Comparison of ENCODE assay signal across 7 cellular contexts in the genomic region with DNA sequence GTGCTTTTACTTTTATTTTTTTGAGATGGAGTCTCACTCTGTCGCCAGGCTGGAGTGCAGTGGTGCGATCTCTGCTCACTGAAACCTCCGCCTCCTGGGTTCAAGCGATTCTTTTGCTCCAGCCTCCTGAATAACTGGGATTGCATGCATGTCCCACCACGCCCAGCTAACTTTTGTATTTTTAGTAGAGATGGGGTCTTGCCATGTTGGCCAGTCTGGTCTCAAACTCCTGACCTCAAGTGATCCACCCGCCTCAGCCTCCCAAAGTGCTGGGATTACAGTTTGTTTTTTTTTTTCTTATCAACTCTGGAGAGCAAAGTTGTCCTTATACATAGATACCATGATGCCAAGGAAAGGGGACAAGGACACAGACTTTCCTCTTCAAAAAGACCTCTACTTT.
DNase-seq lines count a peak whose midpoint lies in the region; ATAC-seq, FAIRE-seq and TF ChIP-seq lines count a peak whose summit lies in the region.
"Not testable (repeated sequence)": the region's sequence is repeated elsewhere in the genome, so short reads cannot be mapped to it uniquely, and the experiment has no call there.

No MANE protein-coding gene starts in this region.

- H3K27me3 ChIP-seq in Caco-2 (replicated peaks; ENCODE audit: control insufficient read depth, insufficient read depth, low read length); PC-3 (ENCODE audit: low read length); heart right ventricle; trophoblast cell (ENCODE audit: insufficient read depth, low read length); thyroid gland: not testable (repeated sequence)
- peaks cover 0 to 24% of the 10 kb centered on the region in 2 experiments; a peak in 2 of 5 replicates for H3K27me3 ChIP-seq in HepG2 (ENCODE audit: control insufficient read depth in 1 of 2, insufficient read depth in 2 of 2, low read length in 2 of 2)

- H3K4me1 ChIP-seq in Caco-2: not testable (repeated sequence)
- H3K4me1 ChIP-seq in PC-3 (ENCODE audit: insufficient read depth, low read length) (peaks cover 14% of the 10 kb centered on the region), heart right ventricle (peaks cover 9 to 49% (median 34%) of the 10 kb centered on the region in 9 donors), HepG2 (ENCODE audit: insufficient read depth, low read length) (peaks cover 40% of the 10 kb centered on the region), trophoblast cell (ENCODE audit: control insufficient read depth in 1 of 2, insufficient read depth in 2 of 2, low read length in 2 of 2) (peaks cover 8 to 29% of the 10 kb centered on the region in 2 experiments), thyroid gland (peaks cover 26 to 31% of the 10 kb centered on the region in 2 donors)

- TF ChIP-seq CTCF in Caco-2 (IDR thresholded peaks at IDR 0.05; ENCODE audit: insufficient read depth in 1 of 2, low read depth in 1 of 2, low read length in 1 of 2, severe bottlenecking in 1 of 2, unreplicated experiment in 1 of 2); PC-3 (conservative IDR thresholded peaks at IDR 0.05; ENCODE audit: low read depth, low read length); MCF 10A (IDR thresholded peaks at IDR 0.05; ENCODE audit: unreplicated experiment); heart right ventricle (IDR thresholded peaks at IDR 0.05); HepG2 (CRISPR knock-in tag; IDR thresholded peaks at IDR 0.05); thyroid gland (IDR thresholded peaks at IDR 0.05): not testable (repeated sequence)

- H4K12ac ChIP-seq in trophoblast cell (ENCODE audit: low read depth, low read length): not testable (repeated sequence)

- not testable (repeated sequence) for BruUV-seq in Caco-2 (replicated peaks; lab: Mats Ljungman, UMichigan); PC-3 (replicated peaks; lab: Mats Ljungman, UMichigan); MCF 10A (replicated peaks; lab: Mats Ljungman, UMichigan); HepG2 (replicated peaks; lab: Mats Ljungman, UMichigan)

- H2AFZ ChIP-seq in PC-3 (ENCODE audit: low read length); HepG2 (ENCODE audit: low read length); trophoblast cell (ENCODE audit: insufficient read depth, low read length, poor library complexity): not testable (repeated sequence)

- not testable (repeated sequence) for H3K9me2 ChIP-seq in PC-3 (replicated peaks; ENCODE audit: low read length)

- H4K20me1 ChIP-seq in PC-3 (ENCODE audit: low read length); HepG2 (ENCODE audit: insufficient read depth, low read length): not testable (repeated sequence)

- not testable (repeated sequence) for H3K27me3 Mint-ChIP-seq in Caco-2 (ENCODE audit: insufficient read depth, unreplicated experiment); MCF 10A (ENCODE audit: insufficient read depth, unreplicated experiment)

- H3K27ac Mint-ChIP-seq in Caco-2 (ENCODE audit: unreplicated experiment) (peak overlapping the region; percentile 61), MCF 10A (ENCODE audit: low read depth, unreplicated experiment) (peak overlapping the region; percentile 37)

- not testable (repeated sequence) for H2AK5ac ChIP-seq in trophoblast cell (ENCODE audit: low read length)

- not testable (repeated sequence) for H2BK120ac ChIP-seq in trophoblast cell (ENCODE audit: insufficient read depth, low read length, poor library complexity)

- H3K4me3 ChIP-seq in Caco-2 (ENCODE audit: low read depth, low read length); PC-3 (ENCODE audit: low read length); heart right ventricle; trophoblast cell (ENCODE audit: low read depth, low read length); thyroid gland (replicated peaks in 1 of 3): not testable (repeated sequence)
- H3K4me3 ChIP-seq in HepG2 (replicated peaks in 1 of 3; ENCODE audit: insufficient read depth in 1 of 3, low read depth in 2 of 3, low read length in 3 of 3): peak overlapping the region in 1 of 3 experiments; percentile 18; a peak in 1 of 6 replicates

- TF ChIP-seq EP300 in HepG2 (IDR thresholded peaks at IDR 0.05; ENCODE audit: low read depth in 2 of 2, low read length in 2 of 2); HepG2 (CRISPR knock-in tag; IDR thresholded peaks at IDR 0.05; ENCODE audit: borderline replicate concordance): not testable (repeated sequence)

- not testable (repeated sequence) for H3K18ac ChIP-seq in trophoblast cell (ENCODE audit: low read length)

- not testable (repeated sequence) for ATAC-seq in PC-3
- peak in 3 of 8 donors; percentile 0 to 5 (median 2) for ATAC-seq in heart right ventricle
- ATAC-seq in HepG2: peak; percentile 15

- H3K4me2 ChIP-seq in PC-3 (ENCODE audit: low read length) (0 out of 2 replicates have a peak overlapping the region, but pooled peaks have one; percentile 12), HepG2 (ENCODE audit: low read depth, low read length) (peak overlapping the region; percentile 67)
- H3K4me2 ChIP-seq in trophoblast cell (ENCODE audit: low read length): not testable (repeated sequence)

- TF ChIP-seq POLR2A in HepG2 (IDR thresholded peaks at IDR 0.05; ENCODE audit: insufficient read depth in 1 of 2, low read depth in 2 of 2, low read length in 2 of 2); thyroid gland (IDR thresholded peaks at IDR 0.05): not testable (repeated sequence)

- in situ Hi-C loops in HepG2 (cut with HindIII; ENCODE audit: extremely low pct_ligation_motif_present, low pct_unique_long_range_greater_than_20kb): not testable (repeated sequence)

- H3F3A ChIP-seq in PC-3 (ENCODE audit: low read length, unreplicated experiment): not testable (repeated sequence)

- WGBS in heart right ventricle, 2 donors: 75% methylated on average over 6 of the region's 6 CpGs
- WGBS in HepG2 (ENCODE audit: low lambda C conversion rate): 68% methylated on average over 6 of the region's 6 CpGs
- WGBS in trophoblast cell (ENCODE audit: extremely low coverage, insufficient coverage, insufficient read length): no CpG with 5 or more reads among the region's 6 CpGs
- WGBS in thyroid gland, 2 donors: 76 to 77% methylated on average over 6 of the region's 6 CpGs

- intact Hi-C loops in Caco-2 (cut with micrococcal nuclease; ENCODE audit: unreplicated experiment): loop anchor here (5.0 kb wide), 1 partner anchor 59 kb away; no protein-coding TSS in a partner anchor
- intact Hi-C loops in PC-3 (cut with micrococcal nuclease); MCF 10A (cut with micrococcal nuclease): not testable (repeated sequence)
- intact Hi-C loops in heart right ventricle (cut with DNase I): loop anchor here in 3 of 10 donors (2.0 to 5.0 kb wide), 3 partner anchors 45 to 49 kb away; no protein-coding TSS in a partner anchor
- intact Hi-C loops in HepG2 (cut with micrococcal nuclease; ENCODE audit: unreplicated experiment): loop anchor here (2.0 kb wide), 1 partner anchor 63 kb away; no protein-coding TSS in a partner anchor
- intact Hi-C loops in thyroid gland (cut with DNase I): loop anchor here (10.0 kb wide), 1 partner anchor 51 kb away; no protein-coding TSS in a partner anchor

- H2BK12ac ChIP-seq in trophoblast cell (ENCODE audit: low read length): not testable (repeated sequence)

- H3K9ac ChIP-seq in PC-3 (ENCODE audit: low read length); HepG2 (ENCODE audit: insufficient read depth, low read depth, low read length); trophoblast cell (ENCODE audit: low read length): not testable (repeated sequence)

- not testable (repeated sequence) for H3K79me1 ChIP-seq in trophoblast cell (ENCODE audit: low read length)

- not testable (repeated sequence) for H3K4me1 Mint-ChIP-seq in Caco-2 (ENCODE audit: low read depth, unreplicated experiment)
- peaks cover 21% of the 10 kb centered on the region for H3K4me1 Mint-ChIP-seq in MCF 10A (ENCODE audit: insufficient read depth, unreplicated experiment)

- H4K91ac ChIP-seq in trophoblast cell (ENCODE audit: low read depth, low read length): peak overlapping the region; percentile 61

- not testable (repeated sequence) for FAIRE-seq in HepG2 (lab: Jason Lieb, UNC)

- H3K9me3 ChIP-seq in Caco-2; PC-3 (ENCODE audit: low read length); HepG2 (ENCODE audit: low read length); trophoblast cell (ENCODE audit: insufficient read depth, low read depth, low read length); thyroid gland: not testable (repeated sequence)
- peaks cover 0 to 11% (median 0%) of the 10 kb centered on the region in 11 donors for H3K9me3 ChIP-seq in heart right ventricle

- not testable (repeated sequence) for DNase-seq in Caco-2; PC-3; MCF 10A (ENCODE audit: unreplicated experiment); heart right ventricle; HepG2 (ENCODE audit: low spot score); trophoblast cell; thyroid gland

- not testable (repeated sequence) for TF ChIP-seq RAD21 in HepG2 (CRISPR knock-in tag; IDR thresholded peaks at IDR 0.05)

- not testable (repeated sequence) for H3K79me2 ChIP-seq in PC-3 (ENCODE audit: low read length); HepG2 (ENCODE audit: insufficient read depth, low read length); trophoblast cell (ENCODE audit: control insufficient read depth, insufficient read depth, low read length, poor library complexity)

- POLR2A ChIA-PET in Caco-2 (lab: Charles Lee) (interaction anchor here (0.7 kb wide), 1 partner anchor 160 kb away, joined by 4 read pairs; no protein-coding TSS in a partner anchor), MCF 10A (lab: Yijun Ruan, JAX) (interaction anchor here (1.6 kb wide), 1 partner anchor 13 kb away, joined by 5 read pairs; no protein-coding TSS in a partner anchor)
- POLR2A ChIA-PET in PC-3 (lab: Charles Lee; ENCODE audit: unreplicated experiment); HepG2 (lab: Yijun Ruan, JAX): not testable (repeated sequence)

- H3K9me3 Mint-ChIP-seq in Caco-2 (ENCODE audit: unreplicated experiment); MCF 10A (ENCODE audit: unreplicated experiment): not testable (repeated sequence)

- H3K27ac ChIP-seq in PC-3 (ENCODE audit: low read length): not testable (repeated sequence)
- H3K27ac ChIP-seq in heart right ventricle: peak overlapping the region in 9 of 10 donors; percentile 18 to 81 (median 67)
- H3K27ac ChIP-seq in HepG2 (ENCODE audit: extremely low read length, insufficient read depth, low read length): peak overlapping the region; percentile 29
- peak overlapping the region; percentile 38 for H3K27ac ChIP-seq in trophoblast cell (ENCODE audit: low read depth, low read length)
- H3K27ac ChIP-seq in thyroid gland: peak overlapping the region; percentile 1 to 71 (median 50)

- not testable (repeated sequence) for H3K4ac ChIP-seq in trophoblast cell (ENCODE audit: low read depth, low read length)

- not testable (repeated sequence) for H3K4me3 Mint-ChIP-seq in Caco-2 (ENCODE audit: unreplicated experiment); MCF 10A (ENCODE audit: unreplicated experiment)

- not testable (repeated sequence) for H3K23ac ChIP-seq in trophoblast cell (ENCODE audit: low read length)

- not testable (repeated sequence) for H3K36me3 Mint-ChIP-seq in Caco-2 (ENCODE audit: insufficient read depth, unreplicated experiment); MCF 10A (ENCODE audit: insufficient read depth, unreplicated experiment)

- not testable (repeated sequence) for H2BK5ac ChIP-seq in trophoblast cell (ENCODE audit: low read depth, low read length, poor library complexity)

- not testable (repeated sequence) for H3K36me3 ChIP-seq in Caco-2 (ENCODE audit: control insufficient read depth, insufficient read depth, low read length); PC-3 (ENCODE audit: low read depth, low read length); heart right ventricle; HepG2 (replicated peaks in 1 of 2; ENCODE audit: control insufficient read depth in 1 of 2, insufficient read depth in 2 of 2, low read length in 2 of 2); trophoblast cell (ENCODE audit: control insufficient read depth in 1 of 2, insufficient read depth in 2 of 2, low read length in 2 of 2); thyroid gland

- CTCF ChIA-PET in Caco-2 (lab: Charles Lee); PC-3 (lab: Charles Lee); HepG2 (lab: Yijun Ruan, JAX; ENCODE audit: low intra/inter-chr PET ratio, low total read pairs): not testable (repeated sequence)
- CTCF ChIA-PET in MCF 10A (lab: Yijun Ruan, JAX): interaction anchor here (0.9 to 1.9 kb wide), 3 partner anchors 13 to 56 kb away, joined by 3 to 10 read pairs (median 3); no protein-coding TSS in a partner anchor

- not testable (repeated sequence) for H3K14ac ChIP-seq in trophoblast cell (ENCODE audit: low read length)

- H4K8ac ChIP-seq in trophoblast cell (ENCODE audit: low read depth, low read length): not testable (repeated sequence)
